10 cellular contexts compared by ENCODE assay signal in the genomic region with DNA sequence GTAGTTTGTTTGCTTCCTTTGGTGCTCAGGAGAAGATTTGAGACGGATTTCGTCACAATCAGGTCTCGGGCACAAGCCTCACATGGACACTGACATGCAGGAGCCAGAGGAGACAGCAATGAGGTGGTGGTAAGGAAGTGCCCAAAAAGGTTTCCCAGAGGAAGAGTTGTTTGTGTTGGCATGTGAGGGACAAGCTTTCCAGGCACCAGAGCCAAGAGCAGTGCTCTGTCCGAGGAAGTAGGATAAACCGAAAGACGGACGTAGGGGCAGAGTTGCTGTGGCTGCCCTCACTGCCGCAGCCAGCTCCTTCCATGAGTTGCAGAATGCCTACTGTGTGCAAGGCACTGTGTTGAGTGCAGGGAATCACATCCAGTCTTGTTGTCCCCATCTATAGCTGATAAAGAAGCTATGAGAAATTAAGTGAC. TPM values are rescaled to one million over a fixed set of nuclear protein-coding genes. Genes with fewer than 3 reads are reported as not detected.
DNase-seq lines count a peak whose midpoint lies in the region; ATAC-seq and TF ChIP-seq lines count a peak whose summit lies in the region.
"Had no signal": no experiment of that assay in that cellular context is flagged by ENCODE, and none has a peak within 500 bp of the region (broad histone marks: within the 10 kb centered on the region; RNA-seq: fewer than 3 reads in every experiment).

No MANE protein-coding gene starts in this region.

- intact Hi-C loops in activated CD8-positive, alpha-beta T cell treated with anti-CD3 and anti-CD28 coated beads for 36 hours (cut with micrococcal nuclease): loop anchor here (2.0 to 10.0 kb wide), 2 partner anchors 28 to 86 kb away; no protein-coding TSS in a partner anchor
- intact Hi-C loops in left cardiac atrium (cut with DNase I): loop anchor here in 1 of 2 donors (10.0 kb wide), 1 partner anchor 46 kb away; no protein-coding TSS in a partner anchor

- H3K4me1 ChIP-seq in ES-I3 (ENCODE audit: insufficient read depth, low read length): peaks cover 26% of the 10 kb centered on the region
- peaks cover 35% of the 10 kb centered on the region for H3K4me1 ChIP-seq in rectal smooth muscle tissue (ENCODE audit: control insufficient read depth, insufficient read depth, low read length)

- H3K27me3 ChIP-seq in rectal smooth muscle tissue (ENCODE audit: control insufficient read depth, insufficient read depth, low read length): no peaks in the 10 kb centered on the region

- H3K4me3 ChIP-seq in rectal smooth muscle tissue (ENCODE audit: low read length): peak overlapping the region; percentile 28

- peaks cover 53% of the 10 kb centered on the region for H3K36me3 Mint-ChIP-seq in activated CD8-positive, alpha-beta T cell treated with anti-CD3 and anti-CD28 coated beads for 36 hours (ENCODE audit: low read depth)

- peak overlapping the region; percentile 14 for H3K9ac ChIP-seq in ES-I3 (ENCODE audit: low read depth, low read length)
- no peak overlapping the region for H3K9ac ChIP-seq in rectal smooth muscle tissue (ENCODE audit: low read length)

- H3K4me3 Mint-ChIP-seq in activated CD8-positive, alpha-beta T cell treated with anti-CD3 and anti-CD28 coated beads for 36 hours: peak overlapping the region; percentile 40

- H3K27ac Mint-ChIP-seq in activated CD8-positive, alpha-beta T cell treated with anti-CD3 and anti-CD28 coated beads for 36 hours: peak overlapping the region; percentile 86

- peaks cover 33% of the 10 kb centered on the region for H3K36me3 ChIP-seq in ES-I3 (ENCODE audit: insufficient read depth, low read length)
- peaks cover 3% of the 10 kb centered on the region for H3K36me3 ChIP-seq in rectal smooth muscle tissue (ENCODE audit: control insufficient read depth, insufficient read depth, low read length)

- H3K9me3 ChIP-seq in ES-I3 (ENCODE audit: control insufficient read depth, insufficient read depth, low read length): no peaks in the 10 kb centered on the region

- H3K9me3 Mint-ChIP-seq in activated CD8-positive, alpha-beta T cell treated with anti-CD3 and anti-CD28 coated beads for 36 hours: no peaks in the 10 kb centered on the region

- no peak for TF ChIP-seq CTCF in activated CD8-positive, alpha-beta T cell treated with anti-CD3 and anti-CD28 coated beads for 36 hours (IDR thresholded peaks at IDR 0.05)

- POLR2A ChIA-PET in activated CD8-positive, alpha-beta T cell treated with anti-CD3 and anti-CD28 coated beads for 36 hours (lab: Charles Lee): interaction anchor here (0.7 to 4.0 kb wide), 20 partner anchors 7 to 102 kb away, joined by 3 to 35 read pairs (median 6); a partner anchor contains a TSS

- peak overlapping the region; percentile 63 for H3K27ac ChIP-seq in rectal smooth muscle tissue (ENCODE audit: low read depth, low read length)

- ATAC-seq in activated CD8-positive, alpha-beta T cell treated with anti-CD3 and anti-CD28 coated beads for 36 hours: no peak
- ATAC-seq in left cardiac atrium (peak; percentile 62 to 64), GM18909 (IDR thresholded peaks at IDR 0.05; ENCODE audit: poor library complexity, unreplicated experiment) (no peak)

- CTCF ChIA-PET in activated CD8-positive, alpha-beta T cell treated with anti-CD3 and anti-CD28 coated beads for 36 hours (lab: Charles Lee): interaction anchor here (1.0 to 9.8 kb wide), 16 partner anchors 8 to 145 kb away, joined by 3 to 82 read pairs (median 7); a partner anchor contains a TSS

- in situ Hi-C loops in G401 (cut with HindIII; ENCODE audit: low sequenced_read_pairs): no loop called here

- no peak for DNase-seq in activated CD8-positive, alpha-beta T cell treated with anti-CD3 and anti-CD28 coated beads for 36 hours
- DNase-seq in left cardiac atrium: peak; percentile 51
- DNase-seq in G401 (ENCODE audit: low spot score): no peak
- DNase-seq in stimulated activated CD4-positive, alpha-beta T cell treated with anti-CD3 and anti-CD28 coated beads, Interleukin-2, amount 100 ng/mL, for 24 hours: no peak
- no peak for DNase-seq in mesenteric fat pad (ENCODE audit: low spot score)
- DNase-seq: cortex of kidney; stimulated activated CD4-positive, alpha-beta T cell treated with anti-CD3 and anti-CD28 coated beads, Interleukin-2, amount 100 ng/mL, for 48 hours had no signal

- peaks cover 60% of the 10 kb centered on the region for H3K4me1 Mint-ChIP-seq in activated CD8-positive, alpha-beta T cell treated with anti-CD3 and anti-CD28 coated beads for 36 hours (ENCODE audit: low read depth)

- no peaks in the 10 kb centered on the region for H3K27me3 Mint-ChIP-seq in activated CD8-positive, alpha-beta T cell treated with anti-CD3 and anti-CD28 coated beads for 36 hours

RNA-seq across cellular contexts. Expression of a gene that starts 27.7 kb away (rescaled TPM):
- 100 to 1,000 TPM; 125 to 127 TPM for total RNA-seq in activated CD8-positive, alpha-beta T cell treated with anti-CD3 and anti-CD28 coated beads for 36 hours
- total RNA-seq in left cardiac atrium (10 to 100 TPM; 50.1 to 54.7 TPM), mesenteric fat pad (59.3 TPM)
- 603 and 649 TPM in 2 replicates for total RNA-seq in G401 (2014; rRNA removed; shearing (Covaris generic))

RNA-seq across cellular contexts. Expression of a gene that starts 44.8 kb away (rescaled TPM):
- total RNA-seq in activated CD8-positive, alpha-beta T cell treated with anti-CD3 and anti-CD28 coated beads for 36 hours: 10 to 100 TPM; 68.5 to 70.2 TPM
- total RNA-seq in left cardiac atrium: 10 to 100 TPM; 24.2 to 26.3 TPM
- total RNA-seq in G401 (2014; rRNA removed; shearing (Covaris generic)): 12.4 and 16.8 TPM in 2 replicates
- total RNA-seq in mesenteric fat pad: 30.2 TPM

Comparison
In these comparisons a context has a peak if more than half of its experiments do, and no peak if none do; other contexts are left out.
1. ATAC-seq: peak in left cardiac atrium (2 of 2); none in activated CD8-positive, alpha-beta T cell treated with anti-CD3 and anti-CD28 coated beads for 36 hours (single experiment) and GM18909 (single experiment).